1 cellular context compared by ENCODE assay signal in genomic region chr2:236568068-236568921, GRCh38.
TF ChIP-seq lines count a peak whose summit lies in the region.

No MANE protein-coding gene starts in this region.

TF ChIP-seq in GM23338, 12 proteins besides CTCF, POLR2A, EP300 and RAD21 (continued from another document):
- TF ChIP-seq, protein P1, sequence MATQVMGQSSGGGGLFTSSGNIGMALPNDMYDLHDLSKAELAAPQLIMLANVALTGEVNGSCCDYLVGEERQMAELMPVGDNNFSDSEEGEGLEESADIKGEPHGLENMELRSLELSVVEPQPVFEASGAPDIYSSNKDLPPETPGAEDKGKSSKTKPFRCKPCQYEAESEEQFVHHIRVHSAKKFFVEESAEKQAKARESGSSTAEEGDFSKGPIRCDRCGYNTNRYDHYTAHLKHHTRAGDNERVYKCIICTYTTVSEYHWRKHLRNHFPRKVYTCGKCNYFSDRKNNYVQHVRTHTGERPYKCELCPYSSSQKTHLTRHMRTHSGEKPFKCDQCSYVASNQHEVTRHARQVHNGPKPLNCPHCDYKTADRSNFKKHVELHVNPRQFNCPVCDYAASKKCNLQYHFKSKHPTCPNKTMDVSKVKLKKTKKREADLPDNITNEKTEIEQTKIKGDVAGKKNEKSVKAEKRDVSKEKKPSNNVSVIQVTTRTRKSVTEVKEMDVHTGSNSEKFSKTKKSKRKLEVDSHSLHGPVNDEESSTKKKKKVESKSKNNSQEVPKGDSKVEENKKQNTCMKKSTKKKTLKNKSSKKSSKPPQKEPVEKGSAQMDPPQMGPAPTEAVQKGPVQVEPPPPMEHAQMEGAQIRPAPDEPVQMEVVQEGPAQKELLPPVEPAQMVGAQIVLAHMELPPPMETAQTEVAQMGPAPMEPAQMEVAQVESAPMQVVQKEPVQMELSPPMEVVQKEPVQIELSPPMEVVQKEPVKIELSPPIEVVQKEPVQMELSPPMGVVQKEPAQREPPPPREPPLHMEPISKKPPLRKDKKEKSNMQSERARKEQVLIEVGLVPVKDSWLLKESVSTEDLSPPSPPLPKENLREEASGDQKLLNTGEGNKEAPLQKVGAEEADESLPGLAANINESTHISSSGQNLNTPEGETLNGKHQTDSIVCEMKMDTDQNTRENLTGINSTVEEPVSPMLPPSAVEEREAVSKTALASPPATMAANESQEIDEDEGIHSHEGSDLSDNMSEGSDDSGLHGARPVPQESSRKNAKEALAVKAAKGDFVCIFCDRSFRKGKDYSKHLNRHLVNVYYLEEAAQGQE (IDR thresholded peaks at IDR 0.05; ENCODE audit: unreplicated experiment): peak; percentile 15
- TF ChIP-seq EZH2 (IDR thresholded peaks at IDR 0.05; ENCODE audit: low read depth, unreplicated experiment) (peak; percentile 61), ZNF331 (CRISPR knock-in tag; IDR thresholded peaks at IDR 0.05; ENCODE audit: low read depth) (no peak)
